Comparison of ENCODE assay signal across 1 cellular context in the genomic region with DNA sequence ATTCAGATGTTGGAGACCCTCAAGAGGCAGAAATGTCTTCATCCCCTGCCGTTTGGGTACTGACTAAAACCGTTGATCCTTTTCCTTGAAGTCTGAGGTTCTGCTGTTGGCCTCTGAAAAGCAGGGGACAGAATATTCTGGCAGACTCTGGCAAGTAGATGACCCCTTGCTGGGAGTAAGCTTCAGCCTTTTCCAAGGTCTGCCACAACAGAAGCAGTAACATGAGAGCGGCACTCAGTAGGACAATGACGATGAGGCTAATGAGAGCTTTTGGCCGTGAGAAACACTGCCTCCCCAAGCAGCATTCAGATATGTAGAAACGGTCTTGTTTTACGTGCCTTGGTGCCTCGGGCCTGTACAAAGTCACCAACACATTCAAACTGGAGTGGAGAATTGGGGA.
TF ChIP-seq lines count a peak whose summit lies in the region.

No MANE protein-coding gene starts in this region.

TF ChIP-seq in GM23338, 12 proteins besides CTCF, POLR2A, EP300 and RAD21:
- TF ChIP-seq, protein P1, sequence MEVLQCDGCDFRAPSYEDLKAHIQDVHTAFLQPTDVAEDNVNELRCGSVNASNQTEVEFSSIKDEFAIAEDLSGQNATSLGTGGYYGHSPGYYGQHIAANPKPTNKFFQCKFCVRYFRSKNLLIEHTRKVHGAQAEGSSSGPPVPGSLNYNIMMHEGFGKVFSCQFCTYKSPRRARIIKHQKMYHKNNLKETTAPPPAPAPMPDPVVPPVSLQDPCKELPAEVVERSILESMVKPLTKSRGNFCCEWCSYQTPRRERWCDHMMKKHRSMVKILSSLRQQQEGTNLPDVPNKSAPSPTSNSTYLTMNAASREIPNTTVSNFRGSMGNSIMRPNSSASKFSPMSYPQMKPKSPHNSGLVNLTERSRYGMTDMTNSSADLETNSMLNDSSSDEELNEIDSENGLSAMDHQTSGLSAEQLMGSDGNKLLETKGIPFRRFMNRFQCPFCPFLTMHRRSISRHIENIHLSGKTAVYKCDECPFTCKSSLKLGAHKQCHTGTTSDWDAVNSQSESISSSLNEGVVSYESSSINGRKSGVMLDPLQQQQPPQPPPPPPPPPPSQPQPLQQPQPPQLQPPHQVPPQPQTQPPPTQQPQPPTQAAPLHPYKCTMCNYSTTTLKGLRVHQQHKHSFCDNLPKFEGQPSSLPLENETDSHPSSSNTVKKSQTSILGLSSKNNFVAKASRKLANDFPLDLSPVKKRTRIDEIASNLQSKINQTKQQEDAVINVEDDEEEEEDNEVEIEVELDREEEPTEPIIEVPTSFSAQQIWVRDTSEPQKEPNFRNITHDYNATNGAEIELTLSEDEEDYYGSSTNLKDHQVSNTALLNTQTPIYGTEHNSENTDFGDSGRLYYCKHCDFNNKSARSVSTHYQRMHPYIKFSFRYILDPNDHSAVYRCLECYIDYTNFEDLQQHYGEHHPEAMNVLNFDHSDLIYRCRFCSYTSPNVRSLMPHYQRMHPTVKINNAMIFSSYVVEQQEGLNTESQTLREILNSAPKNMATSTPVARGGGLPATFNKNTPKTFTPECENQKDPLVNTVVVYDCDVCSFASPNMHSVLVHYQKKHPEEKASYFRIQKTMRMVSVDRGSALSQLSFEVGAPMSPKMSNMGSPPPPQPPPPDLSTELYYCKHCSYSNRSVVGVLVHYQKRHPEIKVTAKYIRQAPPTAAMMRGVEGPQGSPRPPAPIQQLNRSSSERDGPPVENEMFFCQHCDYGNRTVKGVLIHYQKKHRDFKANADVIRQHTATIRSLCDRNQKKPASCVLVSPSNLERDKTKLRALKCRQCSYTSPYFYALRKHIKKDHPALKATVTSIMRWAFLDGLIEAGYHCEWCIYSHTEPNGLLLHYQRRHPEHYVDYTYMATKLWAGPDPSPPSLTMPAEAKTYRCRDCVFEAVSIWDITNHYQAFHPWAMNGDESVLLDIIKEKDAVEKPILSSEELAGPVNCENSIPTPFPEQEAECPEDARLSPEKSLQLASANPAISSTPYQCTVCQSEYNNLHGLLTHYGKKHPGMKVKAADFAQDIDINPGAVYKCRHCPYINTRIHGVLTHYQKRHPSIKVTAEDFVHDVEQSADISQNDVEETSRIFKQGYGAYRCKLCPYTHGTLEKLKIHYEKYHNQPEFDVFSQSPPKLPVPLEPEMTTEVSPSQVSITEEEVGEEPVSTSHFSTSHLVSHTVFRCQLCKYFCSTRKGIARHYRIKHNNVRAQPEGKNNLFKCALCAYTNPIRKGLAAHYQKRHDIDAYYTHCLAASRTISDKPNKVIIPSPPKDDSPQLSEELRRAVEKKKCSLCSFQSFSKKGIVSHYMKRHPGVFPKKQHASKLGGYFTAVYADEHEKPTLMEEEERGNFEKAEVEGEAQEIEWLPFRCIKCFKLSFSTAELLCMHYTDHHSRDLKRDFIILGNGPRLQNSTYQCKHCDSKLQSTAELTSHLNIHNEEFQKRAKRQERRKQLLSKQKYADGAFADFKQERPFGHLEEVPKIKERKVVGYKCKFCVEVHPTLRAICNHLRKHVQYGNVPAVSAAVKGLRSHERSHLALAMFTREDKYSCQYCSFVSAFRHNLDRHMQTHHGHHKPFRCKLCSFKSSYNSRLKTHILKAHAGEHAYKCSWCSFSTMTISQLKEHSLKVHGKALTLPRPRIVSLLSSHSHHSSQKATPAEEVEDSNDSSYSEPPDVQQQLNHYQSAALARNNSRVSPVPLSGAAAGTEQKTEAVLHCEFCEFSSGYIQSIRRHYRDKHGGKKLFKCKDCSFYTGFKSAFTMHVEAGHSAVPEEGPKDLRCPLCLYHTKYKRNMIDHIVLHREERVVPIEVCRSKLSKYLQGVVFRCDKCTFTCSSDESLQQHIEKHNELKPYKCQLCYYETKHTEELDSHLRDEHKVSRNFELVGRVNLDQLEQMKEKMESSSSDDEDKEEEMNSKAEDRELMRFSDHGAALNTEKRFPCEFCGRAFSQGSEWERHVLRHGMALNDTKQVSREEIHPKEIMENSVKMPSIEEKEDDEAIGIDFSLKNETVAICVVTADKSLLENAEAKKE (CRISPR knock-in tag; IDR thresholded peaks at IDR 0.05) = peak; percentile 55; the same call in 1 of the 2 replicates
- no peak for TF ChIP-seq STAT1 (IDR thresholded peaks at IDR 0.05; ENCODE audit: unreplicated experiment)
